In the genomic region with DNA sequence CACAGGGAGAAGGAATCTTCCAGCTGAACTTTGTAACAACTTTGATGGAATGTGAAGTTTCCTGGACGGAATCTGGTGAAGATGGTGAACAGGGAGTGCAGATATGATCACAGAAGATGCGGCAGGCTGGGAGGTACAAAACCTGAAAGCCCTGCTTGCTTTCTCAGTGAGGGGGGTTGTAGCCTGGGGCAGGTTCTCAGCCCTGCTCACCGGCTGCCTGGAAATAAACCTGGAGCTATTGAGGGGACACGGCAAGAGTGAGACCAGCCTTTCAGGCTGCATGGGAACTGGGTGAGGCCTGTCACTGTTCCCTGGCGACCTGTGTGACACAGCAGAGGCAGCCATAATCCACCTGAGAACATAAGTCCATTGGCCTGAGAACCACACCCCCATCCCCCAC, we compare ENCODE assay signal across 21 cellular contexts.
DNase-seq lines count a peak whose midpoint lies in the region; ATAC-seq, FAIRE-seq and TF ChIP-seq lines count a peak whose summit lies in the region.
"Had no signal": no experiment of that assay in that cellular context is flagged by ENCODE, and none has a peak within 500 bp of the region (broad histone marks: within the 10 kb centered on the region; RNA-seq: fewer than 3 reads in every experiment).

No MANE protein-coding gene starts in this region.

- no peaks in the 10 kb centered on the region for H3K9me3 Mint-ChIP-seq in CD8-positive, alpha-beta T cell
- peaks cover 2% of the 10 kb centered on the region for H3K9me3 Mint-ChIP-seq in activated naive CD8-positive, alpha-beta T cell treated with anti-CD3 and anti-CD28 coated beads, Interleukin-2, amount 10 ng/mL, durations not matched to agents 7 days and 5 days
- peaks cover 7% of the 10 kb centered on the region for H3K9me3 Mint-ChIP-seq in progenitor cell of endocrine pancreas (ENCODE audit: low read depth)

- peaks cover 10% of the 10 kb centered on the region for H3K4me1 ChIP-seq in CD8-positive, alpha-beta T cell (ENCODE audit: insufficient read depth, low read length)
- H3K4me1 ChIP-seq: A549 had no signal

- ATAC-seq in CD8-positive, alpha-beta T cell: no peak
- ATAC-seq in activated naive CD8-positive, alpha-beta T cell treated with anti-CD3 and anti-CD28 coated beads, Interleukin-2, amount 10 ng/mL, durations not matched to agents 7 days and 5 days (ENCODE audit: low read depth): no peak
- no peak for ATAC-seq in GM18868 (IDR thresholded peaks at IDR 0.05; ENCODE audit: unreplicated experiment)
- ATAC-seq: A549 had no signal

- H3K27ac ChIP-seq in CD8-positive, alpha-beta T cell (ENCODE audit: low read depth, low read length): no peak overlapping the region
- H3K27ac ChIP-seq: A549 had no signal

- no peaks in the 10 kb centered on the region for H3K27me3 Mint-ChIP-seq in CD8-positive, alpha-beta T cell (ENCODE audit: low read depth)
- H3K27me3 Mint-ChIP-seq in activated naive CD8-positive, alpha-beta T cell treated with anti-CD3 and anti-CD28 coated beads, Interleukin-2, amount 10 ng/mL, durations not matched to agents 7 days and 5 days: no peaks in the 10 kb centered on the region
- no peaks in the 10 kb centered on the region for H3K27me3 Mint-ChIP-seq in progenitor cell of endocrine pancreas

- FAIRE-seq in HTR-8/SVneo (lab: Jason Lieb, UNC): peak; percentile 23
- FAIRE-seq: A549, GM12892, GM19239, H54 had no signal

- POLR2A ChIA-PET in CD8-positive, alpha-beta T cell (lab: Charles Lee): interaction anchor here (0.9 to 1.6 kb wide), 2 partner anchors 147 to 364 kb away, joined by 3 to 4 read pairs; no protein-coding TSS in a partner anchor
- POLR2A ChIA-PET in activated naive CD8-positive, alpha-beta T cell treated with anti-CD3 and anti-CD28 coated beads, Interleukin-2, amount 10 ng/mL, durations not matched to agents 7 days and 5 days (lab: Charles Lee): no interaction called here

- no peak for TF ChIP-seq CTCF in CD8-positive, alpha-beta T cell (IDR thresholded peaks at IDR 0.05)
- no peak for TF ChIP-seq CTCF in progenitor cell of endocrine pancreas (IDR thresholded peaks at IDR 0.05; ENCODE audit: unreplicated experiment)

- H3K36me3 ChIP-seq in CD8-positive, alpha-beta T cell (ENCODE audit: insufficient read depth, low read length): no peaks in the 10 kb centered on the region

- no peaks in the 10 kb centered on the region for H3K9me3 ChIP-seq in CD8-positive, alpha-beta T cell (ENCODE audit: low read length)
- H3K9me3 ChIP-seq: A549 had no signal

- H3K4me3 ChIP-seq in CD8-positive, alpha-beta T cell (ENCODE audit: low read depth, low read length): no peak overlapping the region
- H3K4me3 ChIP-seq: A549 had no signal

- H3K27me3 ChIP-seq in CD8-positive, alpha-beta T cell (ENCODE audit: insufficient read depth, low read length): no peaks in the 10 kb centered on the region

- intact Hi-C loops in CD8-positive, alpha-beta T cell (cut with DNase I, micrococcal nuclease): no loop called here

- CTCF ChIA-PET in CD8-positive, alpha-beta T cell (lab: Charles Lee): interaction anchor here (1.2 to 1.6 kb wide), 4 partner anchors 9 to 413 kb away, joined by 3 to 4 read pairs (median 3); no protein-coding TSS in a partner anchor

- no peak for DNase-seq in CD8-positive, alpha-beta T cell
- no peak for DNase-seq in HTR-8/SVneo (ENCODE audit: insufficient read length, low spot score)
- DNase-seq in activated naive CD8-positive, alpha-beta T cell treated with anti-CD3 and anti-CD28 coated beads, Interleukin-2, amount 10 ng/mL, durations not matched to agents 7 days and 5 days: no peak
- no peak for DNase-seq in progenitor cell of endocrine pancreas (ENCODE audit: low spot score, unreplicated experiment)
- DNase-seq in HuH-7 (ENCODE audit: low spot score): no peak
- no peak for DNase-seq in NAMALWA (ENCODE audit: low spot score)
- DNase-seq: Calu3, KG1, NCI-H1092, NCI-H1417 treated with DMSO at 0.1 percent for 48 hours, NCI-H1694 treated with DMSO at 0.1 percent for 48 hours, NCI-H2081 treated with DMSO at 0.1 percent for 48 hours, NCI-H2171, NCI-H226, NCI-H69 had no signal

- peaks cover 17% of the 10 kb centered on the region for H3K4me1 Mint-ChIP-seq in CD8-positive, alpha-beta T cell (ENCODE audit: low read depth)
- peaks cover 20% of the 10 kb centered on the region for H3K4me1 Mint-ChIP-seq in activated naive CD8-positive, alpha-beta T cell treated with anti-CD3 and anti-CD28 coated beads, Interleukin-2, amount 10 ng/mL, durations not matched to agents 7 days and 5 days
- H3K4me1 Mint-ChIP-seq in progenitor cell of endocrine pancreas (ENCODE audit: low read depth): peaks cover 5% of the 10 kb centered on the region

- no peak overlapping the region for H3K4me3 Mint-ChIP-seq in CD8-positive, alpha-beta T cell
- H3K4me3 Mint-ChIP-seq in activated naive CD8-positive, alpha-beta T cell treated with anti-CD3 and anti-CD28 coated beads, Interleukin-2, amount 10 ng/mL, durations not matched to agents 7 days and 5 days: no peak overlapping the region
- no peak overlapping the region for H3K4me3 Mint-ChIP-seq in progenitor cell of endocrine pancreas (ENCODE audit: low read depth)
- H3K4me3 Mint-ChIP-seq: CD14-positive monocyte had no signal

- peaks cover 12% of the 10 kb centered on the region for H3K36me3 Mint-ChIP-seq in CD8-positive, alpha-beta T cell
- H3K36me3 Mint-ChIP-seq in activated naive CD8-positive, alpha-beta T cell treated with anti-CD3 and anti-CD28 coated beads, Interleukin-2, amount 10 ng/mL, durations not matched to agents 7 days and 5 days: peaks cover 22% of the 10 kb centered on the region
- peaks cover 9% of the 10 kb centered on the region for H3K36me3 Mint-ChIP-seq in progenitor cell of endocrine pancreas (ENCODE audit: insufficient read depth)

- H3K27ac Mint-ChIP-seq in CD8-positive, alpha-beta T cell: peak overlapping the region; percentile 89
- H3K27ac Mint-ChIP-seq in activated naive CD8-positive, alpha-beta T cell treated with anti-CD3 and anti-CD28 coated beads, Interleukin-2, amount 10 ng/mL, durations not matched to agents 7 days and 5 days: peak overlapping the region; percentile 83
- H3K27ac Mint-ChIP-seq in progenitor cell of endocrine pancreas: peak overlapping the region; percentile 62
